13 cellular contexts compared by ENCODE assay signal in the genomic region with DNA sequence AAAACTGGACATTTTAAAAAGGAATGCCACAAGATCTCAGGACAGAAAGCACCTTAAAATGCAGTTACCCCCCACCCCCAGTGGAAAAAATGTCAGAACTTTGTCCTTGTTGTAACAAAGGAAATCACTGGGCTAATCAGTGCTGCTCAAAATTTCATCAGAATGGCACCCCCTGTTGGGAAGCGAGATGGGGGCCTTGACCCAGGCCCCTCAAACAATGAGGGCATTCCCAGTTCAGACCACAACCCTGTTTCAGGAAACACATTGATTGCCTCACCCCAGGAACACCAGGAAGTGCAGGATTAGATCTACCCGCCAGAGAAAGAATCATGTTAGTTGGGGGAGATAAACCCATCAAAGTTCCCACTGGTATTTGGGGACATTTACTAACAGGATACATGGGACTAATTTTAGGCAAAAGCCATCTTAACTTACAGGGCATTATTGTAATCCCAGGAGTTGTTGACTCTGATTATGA. TPM values are rescaled to one million over a fixed set of nuclear protein-coding genes. Genes with fewer than 3 reads are reported as not detected.
A peak's percentile ranks its signal among the peaks of the same experiment; 100 is the strongest.
DNase-seq lines count a peak whose midpoint lies in the region; ATAC-seq and TF ChIP-seq lines count a peak whose summit lies in the region.
"Had no signal": no experiment of that assay in that cellular context is flagged by ENCODE, and none has a peak within 500 bp of the region (broad histone marks: within the 10 kb centered on the region; RNA-seq: fewer than 3 reads in every experiment).

No MANE protein-coding gene starts in this region.

- no peaks in the 10 kb centered on the region for H3K79me2 ChIP-seq in GM23338 (replicated peaks; ENCODE audit: insufficient read depth)

- H3K9me3 Mint-ChIP-seq in GM23338 (peaks cover 22% of the 10 kb centered on the region), endothelial cell (ENCODE audit: unreplicated experiment) (no peaks in the 10 kb centered on the region), nephron progenitor cell (peaks cover 72% of the 10 kb centered on the region)
- peaks cover 0 to 6% of the 10 kb centered on the region in 2 donors for H3K9me3 Mint-ChIP-seq in stimulated activated naive B cell treated with anti-CD40 and anti-IgM and Interleukin-4, amounts not matched to agents 10 μg/mL and 1 μg/mL and 100 μg/mL, for 72 hours
- H3K9me3 Mint-ChIP-seq in activated T-helper 2 cell treated with anti-CD3 and anti-CD28 coated beads, Interferon-gamma antibody, Interleukin-2, Interleukin-4, amounts not matched to agents 10 μg/mL and 5 μg/mL and 100 μg/mL, durations not matched to agents 14 hours and 24 hours and 36 hours, result no peaks in the 10 kb centered on the region

- H3K4me3 Mint-ChIP-seq in GM23338 (peak overlapping the region; percentile 14; the same call in 1 of the 3 replicates), endothelial cell (ENCODE audit: unreplicated experiment) (no peak overlapping the region), nephron progenitor cell (no peak overlapping the region)
- H3K4me3 Mint-ChIP-seq in stimulated activated naive B cell treated with anti-CD40 and anti-IgM and Interleukin-4, amounts not matched to agents 10 μg/mL and 1 μg/mL and 100 μg/mL, for 72 hours, result no peak overlapping the region
- H3K4me3 Mint-ChIP-seq in activated T-helper 2 cell treated with anti-CD3 and anti-CD28 coated beads, Interferon-gamma antibody, Interleukin-2, Interleukin-4, amounts not matched to agents 10 μg/mL and 5 μg/mL and 100 μg/mL, durations not matched to agents 14 hours and 24 hours and 36 hours (ENCODE audit: low read depth), result no peak overlapping the region
- H3K4me3 Mint-ChIP-seq: CD4-positive, alpha-beta memory T cell had no signal

- no peaks in the 10 kb centered on the region for H3F3A ChIP-seq in GM23338 (replicated peaks; ENCODE audit: low read depth)

- H4K20me1 ChIP-seq in GM23338 (replicated peaks; ENCODE audit: insufficient read depth), result no peaks in the 10 kb centered on the region

- 75% methylated on average over 1 of the region's 2 CpGs for WGBS in HUES64

- H3K36me3 ChIP-seq in GM23338 (ENCODE audit: insufficient read depth), result peaks cover 4% of the 10 kb centered on the region; the same call in 1 of the 2 replicates
- H3K36me3 ChIP-seq in HUES64 (ENCODE audit: insufficient read depth, low read length), result peaks cover 20% of the 10 kb centered on the region
- H3K36me3 ChIP-seq: BE2C had no signal

- no peak overlapping the region for H3K27ac Mint-ChIP-seq in GM23338
- H3K27ac Mint-ChIP-seq in endothelial cell (ENCODE audit: unreplicated experiment), result no peak overlapping the region
- peak overlapping the region; percentile 78 for H3K27ac Mint-ChIP-seq in nephron progenitor cell
- H3K27ac Mint-ChIP-seq in stimulated activated naive B cell treated with anti-CD40 and anti-IgM and Interleukin-4, amounts not matched to agents 10 μg/mL and 1 μg/mL and 100 μg/mL, for 72 hours, result no peak overlapping the region
- no peak overlapping the region for H3K27ac Mint-ChIP-seq in activated T-helper 2 cell treated with anti-CD3 and anti-CD28 coated beads, Interferon-gamma antibody, Interleukin-2, Interleukin-4, amounts not matched to agents 10 μg/mL and 5 μg/mL and 100 μg/mL, durations not matched to agents 14 hours and 24 hours and 36 hours

- H3K27me3 ChIP-seq in GM23338 (ENCODE audit: insufficient read depth) (no peaks in the 10 kb centered on the region), HUES64 (ENCODE audit: insufficient read depth, low read length) (no peaks in the 10 kb centered on the region)
- H3K27me3 ChIP-seq: BE2C had no signal

- H3K36me3 Mint-ChIP-seq in GM23338 (ENCODE audit: low read depth) (peaks cover 89% of the 10 kb centered on the region), endothelial cell (ENCODE audit: low read depth, unreplicated experiment) (peaks cover 25% of the 10 kb centered on the region), nephron progenitor cell (ENCODE audit: low read depth) (peaks cover 79% of the 10 kb centered on the region)
- H3K36me3 Mint-ChIP-seq in stimulated activated naive B cell treated with anti-CD40 and anti-IgM and Interleukin-4, amounts not matched to agents 10 μg/mL and 1 μg/mL and 100 μg/mL, for 72 hours, result peaks cover 25 to 38% of the 10 kb centered on the region in 2 donors
- peaks cover 26% of the 10 kb centered on the region for H3K36me3 Mint-ChIP-seq in activated T-helper 2 cell treated with anti-CD3 and anti-CD28 coated beads, Interferon-gamma antibody, Interleukin-2, Interleukin-4, amounts not matched to agents 10 μg/mL and 5 μg/mL and 100 μg/mL, durations not matched to agents 14 hours and 24 hours and 36 hours (ENCODE audit: low read depth)

- intact Hi-C loops in activated T-helper 2 cell treated with anti-CD3 and anti-CD28 coated beads, Interferon-gamma antibody, Interleukin-2, Interleukin-4, amounts not matched to agents 10 μg/mL and 5 μg/mL and 100 μg/mL, durations not matched to agents 14 hours and 24 hours and 36 hours (cut with micrococcal nuclease), result no loop called here

- ATAC-seq in GM23338, result no peak; the same call in 2 of the 3 replicates
- no peak for ATAC-seq in stimulated activated naive B cell treated with anti-CD40 and anti-IgM and Interleukin-4, amounts not matched to agents 10 μg/mL and 1 μg/mL and 100 μg/mL, for 72 hours (replicated peaks)
- ATAC-seq: HCT116 had no signal

- H3K9ac ChIP-seq in HUES64 (ENCODE audit: low read depth, low read length), result no peak overlapping the region

- no peaks in the 10 kb centered on the region for H3K4me1 ChIP-seq in GM23338 (ENCODE audit: insufficient read depth)
- peaks cover 10% of the 10 kb centered on the region; the same call in 1 of the 2 replicates for H3K4me1 ChIP-seq in HUES64 (ENCODE audit: insufficient read depth, low read length)
- H3K4me1 ChIP-seq: BE2C had no signal

- H3K27ac ChIP-seq in GM23338 (ENCODE audit: low read depth), result no peak overlapping the region
- H3K27ac ChIP-seq in HUES64 (ENCODE audit: low read depth, low read length), result peak overlapping the region; percentile 46; the same call in 1 of the 2 replicates
- H3K27ac ChIP-seq: C4-2B had no signal

- TF ChIP-seq CTCF in GM23338 (conservative IDR thresholded peaks at IDR 0.05; ENCODE audit: low read depth in 2 of 2) (no peak), endothelial cell (IDR thresholded peaks at IDR 0.05; ENCODE audit: unreplicated experiment) (no peak), nephron progenitor cell (IDR thresholded peaks at IDR 0.05) (no peak)

- H3K9me3 ChIP-seq in HUES64 (ENCODE audit: insufficient read depth, low read depth, low read length), result no peaks in the 10 kb centered on the region
- H3K9me3 ChIP-seq: BE2C had no signal

- H3K4me1 Mint-ChIP-seq in GM23338 (peaks cover 5% of the 10 kb centered on the region; the same call in 2 of the 3 replicates), endothelial cell (ENCODE audit: unreplicated experiment) (peaks cover 8% of the 10 kb centered on the region), nephron progenitor cell (no peaks in the 10 kb centered on the region)
- peaks cover 0 to 1% of the 10 kb centered on the region in 2 donors for H3K4me1 Mint-ChIP-seq in stimulated activated naive B cell treated with anti-CD40 and anti-IgM and Interleukin-4, amounts not matched to agents 10 μg/mL and 1 μg/mL and 100 μg/mL, for 72 hours
- H3K4me1 Mint-ChIP-seq in activated T-helper 2 cell treated with anti-CD3 and anti-CD28 coated beads, Interferon-gamma antibody, Interleukin-2, Interleukin-4, amounts not matched to agents 10 μg/mL and 5 μg/mL and 100 μg/mL, durations not matched to agents 14 hours and 24 hours and 36 hours (ENCODE audit: low read depth), result peaks cover 4% of the 10 kb centered on the region

- no peak overlapping the region for H3K4me2 ChIP-seq in GM23338

- H3K9me2 ChIP-seq in GM23338 (ENCODE audit: insufficient read depth), result no peaks in the 10 kb centered on the region

- H3K27me3 Mint-ChIP-seq in GM23338 (ENCODE audit: insufficient read depth, low read depth, poor library complexity), result peaks cover 2% of the 10 kb centered on the region
- no peaks in the 10 kb centered on the region for H3K27me3 Mint-ChIP-seq in endothelial cell (ENCODE audit: unreplicated experiment)
- no peaks in the 10 kb centered on the region for H3K27me3 Mint-ChIP-seq in nephron progenitor cell (ENCODE audit: low read depth, poor library complexity)
- H3K27me3 Mint-ChIP-seq in stimulated activated naive B cell treated with anti-CD40 and anti-IgM and Interleukin-4, amounts not matched to agents 10 μg/mL and 1 μg/mL and 100 μg/mL, for 72 hours, result no peaks in the 10 kb centered on the region
- H3K27me3 Mint-ChIP-seq in activated T-helper 2 cell treated with anti-CD3 and anti-CD28 coated beads, Interferon-gamma antibody, Interleukin-2, Interleukin-4, amounts not matched to agents 10 μg/mL and 5 μg/mL and 100 μg/mL, durations not matched to agents 14 hours and 24 hours and 36 hours (ENCODE audit: low read depth), result no peaks in the 10 kb centered on the region
- H3K27me3 Mint-ChIP-seq: CD4-positive, alpha-beta memory T cell had no signal

- DNase-seq in GM23338 (ENCODE audit: low spot score), result peak; percentile 1
- DNase-seq in endothelial cell (ENCODE audit: low spot score), result peak; percentile 2
- DNase-seq in nephron progenitor cell, result no peak
- DNase-seq in DMS53 treated with DMSO at 0.1 percent for 48 hours (lab: John Stamatoyannopoulos, UW; ENCODE audit: unreplicated experiment), result no peak
- no peak for DNase-seq in stimulated activated naive B cell treated with anti-CD40 and anti-IgM and Interleukin-4, amounts not matched to agents 10 μg/mL and 1 μg/mL and 100 μg/mL, for 72 hours
- no peak for DNase-seq in activated T-helper 2 cell treated with anti-CD3 and anti-CD28 coated beads, Interferon-gamma antibody, Interleukin-2, Interleukin-4, amounts not matched to agents 10 μg/mL and 5 μg/mL and 100 μg/mL, durations not matched to agents 14 hours and 24 hours and 36 hours (ENCODE audit: low spot score)
- DNase-seq: BE2C; CD4-positive, alpha-beta memory T cell; DMS153; GF-D8 had no signal

- no peak overlapping the region for H3K4me3 ChIP-seq in GM23338
- no peak overlapping the region for H3K4me3 ChIP-seq in HUES64 (ENCODE audit: low read length)

- no peak overlapping the region for H2AFZ ChIP-seq in GM23338

RNA-seq across cellular contexts. Expression of a gene that starts 16.4 kb away (rescaled TPM):
- total RNA-seq in GM23338 (2014; rRNA removed; shearing (Covaris generic)), result 7.9 and 10.6 TPM in 2 replicates
- polyA plus RNA-seq in GM23338 (2016; fragmentation: Nextera tagmentation; extraction: Ambion mirVana), result 9.6 and 12.6 TPM in 2 replicates
- 6.5 TPM for polyA plus RNA-seq in HUES64 (2013, experiment 1 of 2)
- polyA plus RNA-seq in HUES64 (2013, experiment 2 of 2), result 7.9 TPM
- total RNA-seq in endothelial cell (ENCODE audit: unreplicated experiment), result 16.5 TPM
- total RNA-seq in activated T-helper 2 cell treated with anti-CD3 and anti-CD28 coated beads, Interferon-gamma antibody, Interleukin-2, Interleukin-4, amounts not matched to agents 10 μg/mL and 5 μg/mL and 100 μg/mL, durations not matched to agents 14 hours and 24 hours and 36 hours, result 9.5 and 10.0 TPM in 2 replicates

RNA-seq across cellular contexts. Expression of a gene that starts 32.2 kb away (rescaled TPM):
- total RNA-seq in GM23338 (2014; rRNA removed; shearing (Covaris generic)), result 1.4 and 2.6 TPM in 2 replicates
- 3.5 and 5.2 TPM in 2 replicates for polyA plus RNA-seq in GM23338 (2016; fragmentation: Nextera tagmentation; extraction: Ambion mirVana)
- 1.8 TPM for polyA plus RNA-seq in HUES64 (2013, experiment 1 of 2)
- 1.4 TPM for polyA plus RNA-seq in HUES64 (2013, experiment 2 of 2)
- 1.6 TPM for total RNA-seq in endothelial cell (ENCODE audit: unreplicated experiment)
- 0.76 and 0.84 TPM in 2 replicates for total RNA-seq in activated T-helper 2 cell treated with anti-CD3 and anti-CD28 coated beads, Interferon-gamma antibody, Interleukin-2, Interleukin-4, amounts not matched to agents 10 μg/mL and 5 μg/mL and 100 μg/mL, durations not matched to agents 14 hours and 24 hours and 36 hours

Comparison
In these comparisons a context has a peak if more than half of its experiments do, and no peak if none do; other contexts are left out.
1. DNase-seq: peak in GM23338 (single experiment) and endothelial cell (single experiment); none in nephron progenitor cell (single experiment), DMS53 treated with DMSO at 0.1 percent for 48 hours (single experiment), stimulated activated naive B cell treated with anti-CD40 and anti-IgM and Interleukin-4, amounts not matched to agents 10 μg/mL and 1 μg/mL and 100 μg/mL, for 72 hours (single experiment) and activated T-helper 2 cell treated with anti-CD3 and anti-CD28 coated beads, Interferon-gamma antibody, Interleukin-2, Interleukin-4, amounts not matched to agents 10 μg/mL and 5 μg/mL and 100 μg/mL, durations not matched to agents 14 hours and 24 hours and 36 hours (single experiment).